ENCODE assay signal across 20 cellular contexts in the genomic region with DNA sequence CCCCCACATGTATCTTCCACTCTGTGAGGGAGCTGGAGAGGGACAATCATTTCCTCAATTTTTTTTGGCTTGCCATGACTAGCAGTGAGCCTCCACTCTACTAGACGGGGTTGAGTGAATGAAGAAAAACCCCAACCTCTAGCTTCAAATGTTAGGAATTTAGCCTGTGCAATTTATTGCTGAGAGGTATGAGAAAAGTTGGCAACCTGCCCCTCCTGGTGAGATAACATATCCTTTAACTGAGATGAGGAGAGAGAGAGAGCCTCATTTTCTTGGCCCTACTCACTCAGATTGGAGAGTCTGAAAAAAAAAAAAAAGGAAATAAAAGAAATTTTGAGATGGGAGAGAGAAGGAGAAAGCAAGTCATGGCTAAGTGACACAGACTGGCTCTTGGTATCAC.
DNase-seq lines count a peak whose midpoint lies in the region; ATAC-seq and TF ChIP-seq lines count a peak whose summit lies in the region.
"Had no signal": no experiment of that assay in that cellular context is flagged by ENCODE, and none has a peak within 500 bp of the region (broad histone marks: within the 10 kb centered on the region; RNA-seq: fewer than 3 reads in every experiment).

No MANE protein-coding gene starts in this region.

- no peaks in the 10 kb centered on the region for H3K27me3 Mint-ChIP-seq in activated CD8-positive, alpha-beta memory T cell treated with anti-CD3 and anti-CD28 coated beads, Interleukin-2, amount 10 ng/mL, durations not matched to agents 7 days and 5 days

- H3K36me3 ChIP-seq in hepatocyte (replicated peaks; ENCODE audit: insufficient read depth, low read depth) (no peaks in the 10 kb centered on the region), osteoblast (ENCODE audit: insufficient read depth, low read length) (no peaks in the 10 kb centered on the region)
- H3K36me3 ChIP-seq: left ventricle myocardium inferior, upper lobe of right lung had no signal

- H2AFZ ChIP-seq in hepatocyte (no peak overlapping the region), osteoblast (ENCODE audit: low read length) (no peak overlapping the region)

- H3K9me3 ChIP-seq in AG04450 (ENCODE audit: control insufficient read depth, insufficient read depth, low read length) (no peaks in the 10 kb centered on the region), hepatocyte (ENCODE audit: low read depth) (no peaks in the 10 kb centered on the region), osteoblast (ENCODE audit: low read depth, low read length) (no peaks in the 10 kb centered on the region)
- H3K9me3 ChIP-seq: left ventricle myocardium inferior, mucosa of descending colon, upper lobe of right lung had no signal

- 58% methylated on average over 1 of the region's 1 CpG for WGBS in hepatocyte (ENCODE audit: low lambda C conversion rate, missing lambda C conversion rate)

- H3K4me2 ChIP-seq in hepatocyte (no peak overlapping the region), osteoblast (ENCODE audit: insufficient read depth, low read length) (no peak overlapping the region)

- H3K27me3 ChIP-seq in AG04450 (ENCODE audit: control insufficient read depth, insufficient read depth, low read length) (no peaks in the 10 kb centered on the region), hepatocyte (no peaks in the 10 kb centered on the region), osteoblast (ENCODE audit: insufficient read depth, low read length) (no peaks in the 10 kb centered on the region)
- H3K27me3 ChIP-seq: upper lobe of right lung had no signal

- no peak overlapping the region for H3K27ac Mint-ChIP-seq in activated CD8-positive, alpha-beta memory T cell treated with anti-CD3 and anti-CD28 coated beads, Interleukin-2, amount 10 ng/mL, durations not matched to agents 7 days and 5 days
- H3K27ac Mint-ChIP-seq: activated naive CD8-positive, alpha-beta T cell treated with anti-CD3 and anti-CD28 coated beads for 36 hours; activated T-helper 17 cell treated with anti-CD3 and anti-CD28 coated beads, Interleukin-2, amount 50 U/mL, for 72 hours; T-helper 1 cell treated with Interleukin-12 subunit alpha and Interleukin-12 subunit beta and Interleukin-4 antibody, amounts not matched to agents 30 μg/mL and 1 μg/mL, for 36 hours had no signal

- H3K9me2 ChIP-seq in hepatocyte (replicated peaks; ENCODE audit: insufficient read depth): no peaks in the 10 kb centered on the region

- DNase-seq in AG04450 (ENCODE audit: low read depth, low spot score) (peak; percentile 1), HT1080 (ENCODE audit: low read depth) (peak; percentile 5), astrocyte of the spinal cord (ENCODE audit: low read depth, low spot score) (peak; percentile 30), hepatocyte (ENCODE audit: low spot score) (peak; percentile 17), osteoblast (ENCODE audit: insufficient read length, low spot score, missing footprints) (no peak), SHP77 treated with DMSO at 0.1 percent for 48 hours (lab: John Stamatoyannopoulos, UW) (no peak)
- DNase-seq in activated CD8-positive, alpha-beta memory T cell treated with anti-CD3 and anti-CD28 coated beads, Interleukin-2, amount 10 ng/mL, durations not matched to agents 7 days and 5 days: no peak
- DNase-seq: activated CD4-positive, alpha-beta T cell treated with anti-CD3 and anti-CD28 coated beads for 48 hours; activated naive CD8-positive, alpha-beta T cell treated with anti-CD3 and anti-CD28 coated beads for 36 hours; Kasumi-1; left ventricle myocardium inferior; NCI-H1092; NCI-H1930; OCI-M1 had no signal

- H3K4me3 ChIP-seq in AG04450 (ENCODE audit: low read depth, low read length) (no peak overlapping the region), astrocyte of the spinal cord (ENCODE audit: low read depth, low read length) (no peak overlapping the region), hepatocyte (no peak overlapping the region), osteoblast (ENCODE audit: insufficient read depth, low read length) (no peak overlapping the region)
- H3K4me3 ChIP-seq: left ventricle myocardium inferior, mucosa of descending colon, upper lobe of right lung had no signal

- ATAC-seq in activated CD8-positive, alpha-beta memory T cell treated with anti-CD3 and anti-CD28 coated beads, Interleukin-2, amount 10 ng/mL, durations not matched to agents 7 days and 5 days: no peak
- ATAC-seq in GM18498 (IDR thresholded peaks at IDR 0.05; ENCODE audit: unreplicated experiment): no peak
- ATAC-seq: activated T-helper 17 cell treated with anti-CD3 and anti-CD28 coated beads, Interleukin-2, amount 50 U/mL, for 72 hours; mucosa of descending colon; upper lobe of right lung had no signal

- H3K27ac ChIP-seq in AG04450 (ENCODE audit: low read depth, low read length): no peak overlapping the region
- H3K27ac ChIP-seq in hepatocyte: no peak overlapping the region
- no peak overlapping the region for H3K27ac ChIP-seq in osteoblast (ENCODE audit: low read depth, low read length)
- H3K27ac ChIP-seq: C4-2B, left ventricle myocardium inferior, upper lobe of right lung had no signal

- H3K79me2 ChIP-seq in hepatocyte (no peaks in the 10 kb centered on the region), osteoblast (ENCODE audit: insufficient read depth, low read length) (no peaks in the 10 kb centered on the region)

- no peaks in the 10 kb centered on the region for H3K9me3 Mint-ChIP-seq in activated CD8-positive, alpha-beta memory T cell treated with anti-CD3 and anti-CD28 coated beads, Interleukin-2, amount 10 ng/mL, durations not matched to agents 7 days and 5 days (ENCODE audit: low read depth)
- H3K9me3 Mint-ChIP-seq: activated naive CD8-positive, alpha-beta T cell treated with anti-CD3 and anti-CD28 coated beads for 36 hours; activated T-helper 17 cell treated with anti-CD3 and anti-CD28 coated beads, Interleukin-2, amount 50 U/mL, for 72 hours; T-helper 1 cell treated with Interleukin-12 subunit alpha and Interleukin-12 subunit beta and Interleukin-4 antibody, amounts not matched to agents 30 μg/mL and 1 μg/mL, for 36 hours had no signal

- no peaks in the 10 kb centered on the region for H4K20me1 ChIP-seq in hepatocyte (ENCODE audit: insufficient read depth, poor library complexity, severe bottlenecking)
- no peaks in the 10 kb centered on the region for H4K20me1 ChIP-seq in osteoblast (ENCODE audit: insufficient read depth, low read length)

- no peaks in the 10 kb centered on the region for H3K4me1 ChIP-seq in hepatocyte (ENCODE audit: insufficient read depth)
- H3K4me1 ChIP-seq in osteoblast (ENCODE audit: insufficient read depth, low read length): no peaks in the 10 kb centered on the region
- H3K4me1 ChIP-seq: left ventricle myocardium inferior, upper lobe of right lung had no signal

- CTCF ChIA-PET in AG04450 (lab: Charles Lee): interaction anchor here (0.7 kb wide), 1 partner anchor 225 kb away, joined by 3 read pairs; no protein-coding TSS in a partner anchor
- CTCF ChIA-PET in activated CD8-positive, alpha-beta memory T cell treated with anti-CD3 and anti-CD28 coated beads, Interleukin-2, amount 10 ng/mL, durations not matched to agents 7 days and 5 days (lab: Charles Lee): no interaction called here

- in situ Hi-C loops in astrocyte of the spinal cord (cut with HindIII; ENCODE audit: low sequenced_read_pairs): no loop called here

- TF ChIP-seq CTCF in AG04450 (IDR thresholded peaks at IDR 0.05; ENCODE audit: low read depth, low read length) (no peak), astrocyte of the spinal cord (IDR thresholded peaks at IDR 0.05; ENCODE audit: low read depth, low read length) (no peak), hepatocyte (IDR thresholded peaks at IDR 0.05; ENCODE audit: poor library complexity) (no peak), osteoblast (IDR thresholded peaks at IDR 0.05; ENCODE audit: extremely low read depth, low read depth, low read length) (no peak)

- H3K4me3 Mint-ChIP-seq in activated CD8-positive, alpha-beta memory T cell treated with anti-CD3 and anti-CD28 coated beads, Interleukin-2, amount 10 ng/mL, durations not matched to agents 7 days and 5 days: no peak overlapping the region
- H3K4me3 Mint-ChIP-seq: activated naive CD8-positive, alpha-beta T cell treated with anti-CD3 and anti-CD28 coated beads for 36 hours; activated T-helper 17 cell treated with anti-CD3 and anti-CD28 coated beads, Interleukin-2, amount 50 U/mL, for 72 hours; T-helper 1 cell treated with Interleukin-12 subunit alpha and Interleukin-12 subunit beta and Interleukin-4 antibody, amounts not matched to agents 30 μg/mL and 1 μg/mL, for 36 hours had no signal

- H3K4me1 Mint-ChIP-seq in activated CD8-positive, alpha-beta memory T cell treated with anti-CD3 and anti-CD28 coated beads, Interleukin-2, amount 10 ng/mL, durations not matched to agents 7 days and 5 days: no peaks in the 10 kb centered on the region
- H3K4me1 Mint-ChIP-seq: activated naive CD8-positive, alpha-beta T cell treated with anti-CD3 and anti-CD28 coated beads for 36 hours; activated T-helper 17 cell treated with anti-CD3 and anti-CD28 coated beads, Interleukin-2, amount 50 U/mL, for 72 hours had no signal

- POLR2A ChIA-PET in AG04450 (lab: Yijun Ruan, JAX): no interaction called here

- H3K36me3 Mint-ChIP-seq in activated CD8-positive, alpha-beta memory T cell treated with anti-CD3 and anti-CD28 coated beads, Interleukin-2, amount 10 ng/mL, durations not matched to agents 7 days and 5 days: no peaks in the 10 kb centered on the region
- H3K36me3 Mint-ChIP-seq: activated naive CD8-positive, alpha-beta T cell treated with anti-CD3 and anti-CD28 coated beads for 36 hours had no signal

Comparison
In these comparisons a context has a peak if more than half of its experiments do, and no peak if none do; other contexts are left out.
1. DNase-seq: peak in AG04450 (single experiment), HT1080 (single experiment), astrocyte of the spinal cord (single experiment) and hepatocyte (single experiment); none in activated CD8-positive, alpha-beta memory T cell treated with anti-CD3 and anti-CD28 coated beads, Interleukin-2, amount 10 ng/mL, durations not matched to agents 7 days and 5 days (single experiment), osteoblast (single experiment) and SHP77 treated with DMSO at 0.1 percent for 48 hours (single experiment).